ENCODE assay signal across 11 cellular contexts in the genomic region with DNA sequence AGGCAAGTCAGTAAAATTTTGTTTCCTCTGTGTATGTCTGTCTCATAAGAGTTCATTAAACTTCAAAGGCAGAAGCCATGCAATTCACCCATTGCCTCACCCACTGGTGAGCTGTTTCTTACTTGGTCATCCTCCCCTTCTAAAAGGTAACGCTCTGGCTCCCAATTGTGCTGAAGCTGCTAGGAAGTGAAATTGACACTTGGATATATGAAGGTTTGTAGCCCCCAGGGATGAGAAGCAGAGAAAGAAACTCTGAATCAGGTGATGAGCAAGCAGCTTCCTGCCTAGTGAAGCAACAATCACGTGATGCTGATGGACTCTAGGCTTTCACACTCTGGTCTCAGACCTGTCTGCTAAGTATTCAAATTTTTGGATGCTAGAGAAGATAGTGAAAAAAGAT.
DNase-seq lines count a peak whose midpoint lies in the region; ATAC-seq, FAIRE-seq and TF ChIP-seq lines count a peak whose summit lies in the region.
"Had no signal": no experiment of that assay in that cellular context is flagged by ENCODE, and none has a peak within 500 bp of the region (broad histone marks: within the 10 kb centered on the region; RNA-seq: fewer than 3 reads in every experiment).

No MANE protein-coding gene starts in this region.

- in situ Hi-C loops in HepG2 (cut with HindIII; ENCODE audit: extremely low pct_ligation_motif_present, low pct_unique_long_range_greater_than_20kb) = no loop called here

- DNase-seq in HepG2 (ENCODE audit: low spot score) (no peak), right lobe of liver (no peak), MG63 (peak; percentile 19), esophagus muscularis mucosa (ENCODE audit: extremely low spot score) (no peak), uterus (no peak), head of caudate nucleus (no peak), NCI-H2196 (lab: John Stamatoyannopoulos, UW; ENCODE audit: unreplicated experiment) (no peak), OCI-LY7 (ENCODE audit: low spot score) (no peak)
- DNase-seq: activated naive CD4-positive, alpha-beta T cell treated with anti-CD3 and anti-CD28 coated beads for 36 hours; effector memory CD4-positive, alpha-beta T cell; NCI-H446 treated with DMSO at 0.1 percent for 48 hours had no signal

- no peak overlapping the region for H2AFZ ChIP-seq in HepG2 (ENCODE audit: low read length)
- H2AFZ ChIP-seq in OCI-LY7 (ENCODE audit: low read length) = no peak overlapping the region

- H3K27me3 ChIP-seq in HepG2 (ENCODE audit: control insufficient read depth in 1 of 2, insufficient read depth in 2 of 2, low read length in 2 of 2) (no peaks in the 10 kb centered on the region), right lobe of liver (no peaks in the 10 kb centered on the region), MG63 (no peaks in the 10 kb centered on the region), esophagus muscularis mucosa (no peaks in the 10 kb centered on the region), uterus (no peaks in the 10 kb centered on the region)

- WGBS in HepG2 (ENCODE audit: low lambda C conversion rate) = 0% methylated on average over 2 of the region's 2 CpGs
- WGBS in right lobe of liver (ENCODE audit: insufficient coverage, low coverage, low lambda C conversion rate, missing lambda C conversion rate) = 33% methylated on average over 2 of the region's 2 CpGs
- 60% methylated on average over 2 of the region's 2 CpGs for WGBS in esophagus muscularis mucosa

- H3K4me3 ChIP-seq in HepG2 (replicated peaks in 1 of 3; ENCODE audit: insufficient read depth in 1 of 3, low read depth in 2 of 3, low read length in 3 of 3) (no peak overlapping the region), right lobe of liver (no peak overlapping the region), MG63 (no peak overlapping the region), esophagus muscularis mucosa (no peak overlapping the region), uterus (no peak overlapping the region), OCI-LY7 (ENCODE audit: low read depth, low read length, poor library complexity, severe bottlenecking) (no peak overlapping the region)

- H4K20me1 ChIP-seq in HepG2 (ENCODE audit: insufficient read depth, low read length) = no peaks in the 10 kb centered on the region
- H4K20me1 ChIP-seq in OCI-LY7 (ENCODE audit: insufficient read depth, low read length) = no peaks in the 10 kb centered on the region

- FAIRE-seq in HepG2 (lab: Jason Lieb, UNC) = no peak

- H3K36me3 ChIP-seq in HepG2 (replicated peaks in 1 of 2; ENCODE audit: control insufficient read depth in 1 of 2, insufficient read depth in 2 of 2, low read length in 2 of 2) (no peaks in the 10 kb centered on the region), right lobe of liver (no peaks in the 10 kb centered on the region), MG63 (no peaks in the 10 kb centered on the region), esophagus muscularis mucosa (no peaks in the 10 kb centered on the region), uterus (no peaks in the 10 kb centered on the region), OCI-LY7 (ENCODE audit: insufficient read depth, low read length) (no peaks in the 10 kb centered on the region)

- no peak for ATAC-seq in HepG2
- no peak for ATAC-seq in right lobe of liver

- TF ChIP-seq POLR2A in HepG2 (IDR thresholded peaks at IDR 0.05; ENCODE audit: insufficient read depth in 1 of 2, low read depth in 2 of 2, low read length in 2 of 2) (no peak), right lobe of liver (IDR thresholded peaks at IDR 0.05) (no peak), esophagus muscularis mucosa (IDR thresholded peaks at IDR 0.05; ENCODE audit: low read depth) (no peak), uterus (IDR thresholded peaks at IDR 0.05) (no peak)

- H3K9me3 ChIP-seq in HepG2 (ENCODE audit: low read length) (no peaks in the 10 kb centered on the region), right lobe of liver (no peaks in the 10 kb centered on the region), MG63 (no peaks in the 10 kb centered on the region), esophagus muscularis mucosa (no peaks in the 10 kb centered on the region), uterus (no peaks in the 10 kb centered on the region), OCI-LY7 (ENCODE audit: low read length) (no peaks in the 10 kb centered on the region)

- no peaks in the 10 kb centered on the region for H3K9me2 ChIP-seq in OCI-LY7 (ENCODE audit: insufficient read depth, low read length)

- H3K9ac ChIP-seq in HepG2 (ENCODE audit: insufficient read depth, low read depth, low read length) = no peak overlapping the region

- intact Hi-C loops in HepG2 (cut with micrococcal nuclease; ENCODE audit: unreplicated experiment) (no loop called here), right lobe of liver (cut with DNase I) (no loop called here), esophagus muscularis mucosa (cut with DNase I) (no loop called here), uterus (cut with DNase I; ENCODE audit: low total_unique reads) (no loop called here), head of caudate nucleus (cut with DNase I) (no loop called here), OCI-LY7 (cut with micrococcal nuclease; ENCODE audit: unreplicated experiment) (no loop called here)

- H3K4me1 ChIP-seq in HepG2 (ENCODE audit: insufficient read depth, low read length) (no peaks in the 10 kb centered on the region), right lobe of liver (no peaks in the 10 kb centered on the region), esophagus muscularis mucosa (peaks cover 0 to 56% (median 46%) of the 10 kb centered on the region in 4 donors), uterus (peaks cover 5 to 8% of the 10 kb centered on the region in 2 donors), OCI-LY7 (ENCODE audit: insufficient read depth, low read length, poor library complexity, severe bottlenecking) (peaks cover 7% of the 10 kb centered on the region)

- BruUV-seq in HepG2 (replicated peaks; lab: Mats Ljungman, UMichigan) (no TSS peak), OCI-LY7 (replicated peaks; lab: Mats Ljungman, UMichigan) (no TSS peak)

- TF ChIP-seq EP300 in HepG2 (IDR thresholded peaks at IDR 0.05; ENCODE audit: low read depth in 2 of 2, low read length in 2 of 2) (no peak), HepG2 (CRISPR knock-in tag; IDR thresholded peaks at IDR 0.05; ENCODE audit: borderline replicate concordance) (no peak), esophagus muscularis mucosa (IDR thresholded peaks at IDR 0.05) (no peak)

- TF ChIP-seq CTCF in HepG2 (CRISPR knock-in tag; IDR thresholded peaks at IDR 0.05) = no peak
- TF ChIP-seq CTCF in right lobe of liver (IDR thresholded peaks at IDR 0.05) = no peak
- no peak for TF ChIP-seq CTCF in esophagus muscularis mucosa (IDR thresholded peaks at IDR 0.05)
- TF ChIP-seq CTCF in uterus (IDR thresholded peaks at IDR 0.05) = no peak
- no peak for TF ChIP-seq CTCF in OCI-LY7 (conservative IDR thresholded peaks at IDR 0.05; ENCODE audit: low read length)

- POLR2A ChIA-PET in HepG2 (lab: Yijun Ruan, JAX) = no interaction called here
- POLR2A ChIA-PET in OCI-LY7 (lab: Charles Lee) = interaction anchor here (0.7 to 1.5 kb wide), 6 partner anchors 9 to 30 kb away, joined by 3 to 5 read pairs (median 4); no protein-coding TSS in a partner anchor

- no peak overlapping the region for H3K27ac ChIP-seq in HepG2 (ENCODE audit: extremely low read length, insufficient read depth, low read length)
- H3K27ac ChIP-seq in right lobe of liver = no peak overlapping the region
- peak overlapping the region in 3 of 4 donors; percentile 31 to 74 (median 42) for H3K27ac ChIP-seq in esophagus muscularis mucosa (replicated peaks in 1 of 4)
- H3K27ac ChIP-seq in uterus = peak overlapping the region; percentile 43 to 54
- no peak overlapping the region for H3K27ac ChIP-seq in OCI-LY7 (ENCODE audit: low read depth, low read length, poor library complexity, severe bottlenecking)

- H3K79me2 ChIP-seq in HepG2 (ENCODE audit: insufficient read depth, low read length) = no peaks in the 10 kb centered on the region
- no peaks in the 10 kb centered on the region for H3K79me2 ChIP-seq in OCI-LY7 (ENCODE audit: insufficient read depth, low read depth, low read length)

- H3K4me2 ChIP-seq in HepG2 (ENCODE audit: low read depth, low read length) (no peak overlapping the region), OCI-LY7 (ENCODE audit: low read length) (no peak overlapping the region)

- no peak for TF ChIP-seq RAD21 in HepG2 (CRISPR knock-in tag; IDR thresholded peaks at IDR 0.05)

- CTCF ChIA-PET in HepG2 (lab: Yijun Ruan, JAX; ENCODE audit: low intra/inter-chr PET ratio, low total read pairs) = no interaction called here
- CTCF ChIA-PET in OCI-LY7 (lab: Charles Lee; ENCODE audit: unreplicated experiment) = no interaction called here

TF ChIP-seq in HepG2, 621 proteins besides CTCF, POLR2A, EP300 and RAD21:
- TF ChIP-seq RAD51 (IDR thresholded peaks at IDR 0.05; ENCODE audit: borderline replicate concordance) (peak; percentile 38; the same call in 1 of the 2 replicates), CENPT (CRISPR knock-in tag; IDR thresholded peaks at IDR 0.05; ENCODE audit: low read depth) (no peak)
- TF ChIP-seq, protein P1, sequence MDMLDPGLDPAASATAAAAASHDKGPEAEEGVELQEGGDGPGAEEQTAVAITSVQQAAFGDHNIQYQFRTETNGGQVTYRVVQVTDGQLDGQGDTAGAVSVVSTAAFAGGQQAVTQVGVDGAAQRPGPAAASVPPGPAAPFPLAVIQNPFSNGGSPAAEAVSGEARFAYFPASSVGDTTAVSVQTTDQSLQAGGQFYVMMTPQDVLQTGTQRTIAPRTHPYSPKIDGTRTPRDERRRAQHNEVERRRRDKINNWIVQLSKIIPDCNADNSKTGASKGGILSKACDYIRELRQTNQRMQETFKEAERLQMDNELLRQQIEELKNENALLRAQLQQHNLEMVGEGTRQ (IDR thresholded peaks at IDR 0.05; ENCODE audit: low read depth, low read length) = peak; percentile 45; the same call in 1 of the 2 replicates
- TF ChIP-seq, protein P1 (CRISPR knock-in tag; IDR thresholded peaks at IDR 0.05; ENCODE audit: borderline replicate concordance) = no peak
TF ChIP-seq in HepG2: peak in this region for 2.

Comparison
In these comparisons a context has a peak if more than half of its experiments do, and no peak if none do; other contexts are left out.
1. H3K27ac ChIP-seq: peak in esophagus muscularis mucosa (3 of 4) and uterus (2 of 2); none in HepG2 (single experiment), right lobe of liver (0 of 3) and OCI-LY7 (single experiment).